Comparison of ENCODE assay signal across 10 cellular contexts in the genomic region with DNA sequence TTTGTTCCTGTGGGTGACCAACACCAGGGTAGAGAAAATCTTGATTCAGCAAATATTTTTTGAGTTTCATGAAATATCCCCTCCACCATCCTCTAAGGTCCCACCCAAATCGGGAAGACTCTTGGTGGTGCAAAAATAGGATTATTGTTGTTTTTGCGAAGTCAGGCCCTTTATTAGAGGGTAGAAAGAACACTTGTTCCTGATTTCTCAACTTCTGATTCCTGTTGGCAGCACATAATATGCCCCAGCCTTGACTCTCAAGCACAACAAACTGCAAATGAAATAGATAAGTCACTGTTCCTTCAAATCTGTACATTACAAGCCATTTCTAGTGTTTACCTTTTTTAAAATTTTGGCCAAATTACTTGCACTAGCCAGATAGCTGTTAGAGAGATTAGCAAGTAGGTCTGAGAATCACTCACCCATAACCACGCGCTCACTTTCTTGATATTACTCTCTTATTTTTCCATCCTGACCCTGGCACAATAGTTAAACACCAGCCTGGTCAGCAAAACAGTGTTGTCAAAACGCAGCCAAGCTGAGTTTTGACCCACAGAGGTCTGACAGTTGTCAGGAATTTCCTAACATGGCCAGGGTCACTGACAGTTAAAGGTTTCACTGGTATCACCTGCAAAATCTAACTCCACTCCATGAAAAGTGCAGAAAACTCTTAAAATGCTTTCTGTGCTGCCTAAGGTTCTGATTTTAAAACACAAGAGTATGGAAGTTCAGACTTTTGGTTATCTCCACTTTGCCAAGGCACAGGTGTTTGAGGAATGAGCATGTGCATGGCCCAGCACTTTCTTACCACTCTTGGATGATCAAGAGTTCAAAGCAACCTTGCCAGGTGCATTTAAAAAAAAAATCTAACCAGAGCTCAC.
DNase-seq lines count a peak whose midpoint lies in the region; ATAC-seq and TF ChIP-seq lines count a peak whose summit lies in the region.
"Had no signal": no experiment of that assay in that cellular context is flagged by ENCODE, and none has a peak within 500 bp of the region (broad histone marks: within the 10 kb centered on the region; RNA-seq: fewer than 3 reads in every experiment).

No MANE protein-coding gene starts in this region.

- DNase-seq in spleen: no peak
- no peak for DNase-seq in activated CD4-positive, CD25-positive, alpha-beta regulatory T cell (lab: John Stamatoyannopoulos, UW)
- DNase-seq in naive thymus-derived CD4-positive, alpha-beta T cell: no peak
- no peak for DNase-seq in dermis blood vessel endothelial cell
- DNase-seq in NCI-H446 treated with DMSO at 0.1 percent for 48 hours (lab: John Stamatoyannopoulos, UW): no peak
- DNase-seq: NCI-H2171, T-helper 9 cell had no signal

- CTCF ChIA-PET in naive thymus-derived CD4-positive, alpha-beta T cell (lab: Charles Lee): no interaction called here

- 30 to 41% (median 39%) methylated on average over 5 of the region's 5 CpGs for WGBS in spleen, 5 donors

- intact Hi-C loops in spleen (cut with DNase I; ENCODE audit: low total_unique reads): no loop called here
- intact Hi-C loops in naive thymus-derived CD4-positive, alpha-beta T cell (cut with micrococcal nuclease): no loop called here

- no peak overlapping the region for H3K4me3 ChIP-seq in spleen
- no peak overlapping the region for H3K4me3 ChIP-seq in naive thymus-derived CD4-positive, alpha-beta T cell (ENCODE audit: low read length)

- POLR2A ChIA-PET in naive thymus-derived CD4-positive, alpha-beta T cell (lab: Charles Lee): no interaction called here

- H3K4me1 ChIP-seq in spleen: peaks cover 7 to 100% (median 70%) of the 10 kb centered on the region in 6 donors
- no peaks in the 10 kb centered on the region for H3K4me1 ChIP-seq in naive thymus-derived CD4-positive, alpha-beta T cell (ENCODE audit: control insufficient read depth in 2 of 2, insufficient read depth in 2 of 2, low read length in 2 of 2)

- H3K27me3 ChIP-seq in spleen (replicated peaks in 1 of 7): no peaks in the 10 kb centered on the region
- no peaks in the 10 kb centered on the region for H3K27me3 ChIP-seq in naive thymus-derived CD4-positive, alpha-beta T cell (ENCODE audit: control insufficient read depth in 2 of 2, insufficient read depth in 2 of 2, low read length in 2 of 2)

- H3K27me3 Mint-ChIP-seq in naive thymus-derived CD4-positive, alpha-beta T cell: no peaks in the 10 kb centered on the region

- H3K4me3 Mint-ChIP-seq in naive thymus-derived CD4-positive, alpha-beta T cell: no peak overlapping the region

- TF ChIP-seq CTCF in VCaP (conservative IDR thresholded peaks at IDR 0.05) (no peak), spleen (IDR thresholded peaks at IDR 0.05 in 8 of 11, conservative IDR thresholded peaks at IDR 0.05 in 3 of 11) (no peak)

- H3K27ac ChIP-seq in VCaP (peak overlapping the region; percentile 65), spleen (peak overlapping the region; percentile 29 to 94 (median 82))
- no peak overlapping the region for H3K27ac ChIP-seq in naive thymus-derived CD4-positive, alpha-beta T cell (ENCODE audit: low read depth, low read length)

- peaks cover 0 to 2% (median 0%) of the 10 kb centered on the region in 11 donors for H3K9me3 Mint-ChIP-seq in naive thymus-derived CD4-positive, alpha-beta T cell

- ATAC-seq in GM18907 (IDR thresholded peaks at IDR 0.05; ENCODE audit: unreplicated experiment) (peak; percentile 73), HG02678 (IDR thresholded peaks at IDR 0.05; ENCODE audit: unreplicated experiment) (peak; percentile 83)
- no peak for ATAC-seq in naive thymus-derived CD4-positive, alpha-beta T cell

- H3K9me3 ChIP-seq in spleen: no peaks in the 10 kb centered on the region
- no peaks in the 10 kb centered on the region for H3K9me3 ChIP-seq in naive thymus-derived CD4-positive, alpha-beta T cell (ENCODE audit: control insufficient read depth in 2 of 3, low read length in 3 of 3)

- H3K36me3 ChIP-seq in spleen: peaks cover 0 to 6% (median 0%) of the 10 kb centered on the region in 6 donors
- H3K36me3 ChIP-seq in naive thymus-derived CD4-positive, alpha-beta T cell (ENCODE audit: control insufficient read depth in 2 of 3, insufficient read depth in 3 of 3, low read length in 3 of 3): no peaks in the 10 kb centered on the region

- TF ChIP-seq POLR2A in spleen (IDR thresholded peaks at IDR 0.05): no peak

- no peak overlapping the region for H3K27ac Mint-ChIP-seq in naive thymus-derived CD4-positive, alpha-beta T cell

- H3K4me1 Mint-ChIP-seq in naive thymus-derived CD4-positive, alpha-beta T cell: peaks cover 0 to 13% (median 0%) of the 10 kb centered on the region in 7 donors

- peaks cover 0 to 2% (median 0%) of the 10 kb centered on the region in 5 donors for H3K36me3 Mint-ChIP-seq in naive thymus-derived CD4-positive, alpha-beta T cell
